23 cellular contexts compared by ENCODE assay signal in the genomic region with DNA sequence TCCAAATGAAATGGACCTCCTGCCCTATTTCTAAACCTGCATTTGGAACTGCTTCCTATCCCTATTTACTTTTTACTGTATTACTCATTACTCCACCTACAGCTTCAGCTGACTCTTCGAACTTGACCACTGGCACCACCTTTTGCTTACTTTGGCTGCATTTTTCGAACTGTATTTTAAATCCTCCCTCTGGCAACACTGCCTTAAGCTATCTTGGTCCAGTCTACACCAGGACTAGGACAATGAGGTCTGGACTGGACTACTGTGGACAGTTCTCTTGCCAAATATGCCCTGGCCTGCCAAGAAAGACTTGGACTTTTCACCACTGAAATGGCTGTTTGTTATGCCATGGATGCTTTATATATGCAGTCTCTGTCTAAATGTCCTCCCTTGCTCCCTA.
DNase-seq lines count a peak whose midpoint lies in the region; ATAC-seq and TF ChIP-seq lines count a peak whose summit lies in the region.
"Had no signal": no experiment of that assay in that cellular context is flagged by ENCODE, and none has a peak within 500 bp of the region (broad histone marks: within the 10 kb centered on the region; RNA-seq: fewer than 3 reads in every experiment).

No MANE protein-coding gene starts in this region.

- H3F3A ChIP-seq in PC-3 (ENCODE audit: low read length, unreplicated experiment) = no peaks in the 10 kb centered on the region

- no peaks in the 10 kb centered on the region for H3K27me3 Mint-ChIP-seq in effector memory CD8-positive, alpha-beta T cell
- H3K27me3 Mint-ChIP-seq: activated naive CD8-positive, alpha-beta T cell; naive B cell had no signal

- DNase-seq in PC-3 (peak; percentile 82), epithelial cell of prostate (ENCODE audit: low read depth, low spot score) (no peak), medulla oblongata (ENCODE audit: extremely low spot score) (peak; percentile 16), NCI-H69 (lab: John Stamatoyannopoulos, UW) (no peak), amniotic stem cell (lab: John Stamatoyannopoulos, UW) (no peak)
- DNase-seq in effector memory CD8-positive, alpha-beta T cell = no peak
- DNase-seq: CD8-positive, alpha-beta T cell; dermis blood vessel endothelial cell; DND-41; heart left ventricle; immature natural killer cell; IMR-90; naive B cell; NCI-H1694 treated with DMSO at 0.1 percent for 48 hours; NCI-H226; posterior cingulate gyrus; RPMI8226; spleen; T-helper 9 cell had no signal

- no peak overlapping the region; the same call in 1 of the 2 replicates for H3K27ac ChIP-seq in C4-2B
- peak overlapping the region; percentile 35 for H3K27ac ChIP-seq in PC-3 (ENCODE audit: low read length)
- H3K27ac ChIP-seq in epithelial cell of prostate = peak overlapping the region; percentile 63
- H3K27ac ChIP-seq: heart left ventricle, spleen had no signal

- ATAC-seq in PC-3 (peak; percentile 92), GM21390 (IDR thresholded peaks at IDR 0.05; ENCODE audit: unreplicated experiment) (no peak)
- ATAC-seq in effector memory CD8-positive, alpha-beta T cell (replicated peaks) = no peak
- ATAC-seq: CD8-positive, alpha-beta T cell had no signal

- no peaks in the 10 kb centered on the region for H3K9me3 ChIP-seq in PC-3 (ENCODE audit: low read length)
- H3K9me3 ChIP-seq: breast epithelium had no signal

- CTCF ChIA-PET in PC-3 (lab: Charles Lee) = interaction anchor here (0.5 kb wide), 1 partner anchor 319 kb away, joined by 3 read pairs; no protein-coding TSS in a partner anchor

- peak; percentile 7; the same call in 1 of the 2 replicates for TF ChIP-seq CTCF in C4-2B (conservative IDR thresholded peaks at IDR 0.05)
- peak; percentile 36; the same call in 1 of the 2 replicates for TF ChIP-seq CTCF in PC-3 (conservative IDR thresholded peaks at IDR 0.05; ENCODE audit: low read depth, low read length)

- H3K27me3 ChIP-seq in PC-3 (ENCODE audit: low read length) = no peaks in the 10 kb centered on the region
- H3K27me3 ChIP-seq: breast epithelium, heart left ventricle, spleen had no signal

- no peak overlapping the region for H3K4me3 Mint-ChIP-seq in effector memory CD8-positive, alpha-beta T cell
- H3K4me3 Mint-ChIP-seq: activated naive CD8-positive, alpha-beta T cell; CD8-positive, alpha-beta T cell; immature natural killer cell; naive B cell had no signal

- H3K9me2 ChIP-seq in PC-3 (replicated peaks; ENCODE audit: low read length) = no peaks in the 10 kb centered on the region

- H3K36me3 ChIP-seq in PC-3 (ENCODE audit: low read depth, low read length) = no peaks in the 10 kb centered on the region
- H3K36me3 ChIP-seq: breast epithelium, heart left ventricle, spleen had no signal

- POLR2A ChIA-PET in PC-3 (lab: Charles Lee; ENCODE audit: unreplicated experiment) = no interaction called here

- H3K36me3 Mint-ChIP-seq in effector memory CD8-positive, alpha-beta T cell (ENCODE audit: insufficient read depth) = no peaks in the 10 kb centered on the region
- H3K36me3 Mint-ChIP-seq: naive B cell had no signal

- H3K27ac Mint-ChIP-seq in effector memory CD8-positive, alpha-beta T cell = no peak overlapping the region
- H3K27ac Mint-ChIP-seq: activated naive CD8-positive, alpha-beta T cell; CD8-positive, alpha-beta T cell; naive B cell had no signal

- no peak overlapping the region for H3K4me3 ChIP-seq in PC-3 (ENCODE audit: low read length)
- H3K4me3 ChIP-seq: breast epithelium, heart left ventricle, spleen had no signal

- no peaks in the 10 kb centered on the region for H3K79me2 ChIP-seq in PC-3 (ENCODE audit: low read length)

- peaks cover 0 to 4% of the 10 kb centered on the region in 2 donors for H3K4me1 Mint-ChIP-seq in effector memory CD8-positive, alpha-beta T cell (ENCODE audit: low read depth in 2 of 2)
- H3K4me1 Mint-ChIP-seq: naive B cell had no signal

- H4K20me1 ChIP-seq in PC-3 (ENCODE audit: low read length) = no peaks in the 10 kb centered on the region

- BruUV-seq in PC-3 (replicated peaks; lab: Mats Ljungman, UMichigan) = no TSS peak

- H2AFZ ChIP-seq in PC-3 (ENCODE audit: low read length) = 0 out of 2 replicates have a peak overlapping the region, but pooled peaks have one; percentile 11

- peaks cover 19% of the 10 kb centered on the region for H3K4me1 ChIP-seq in PC-3 (ENCODE audit: insufficient read depth, low read length)
- H3K4me1 ChIP-seq: breast epithelium, heart left ventricle had no signal

- H3K9me3 Mint-ChIP-seq in effector memory CD8-positive, alpha-beta T cell = no peaks in the 10 kb centered on the region

- H3K4me2 ChIP-seq in PC-3 (ENCODE audit: low read length) = peak overlapping the region; percentile 45

- intact Hi-C loops in PC-3 (cut with micrococcal nuclease) = loop anchor here (5.0 to 10.0 kb wide), 2 partner anchors 240 to 267 kb away; no protein-coding TSS in a partner anchor

- no peak overlapping the region for H3K9ac ChIP-seq in PC-3 (ENCODE audit: low read length)

Comparison
In these comparisons a context has a peak if more than half of its experiments do, and no peak if none do; other contexts are left out.
1. DNase-seq: peak in PC-3 (single experiment) and medulla oblongata (single experiment); none in epithelial cell of prostate (single experiment), NCI-H69 (single experiment), effector memory CD8-positive, alpha-beta T cell (0 of 3) and amniotic stem cell (single experiment).